In genomic region chr2:101305492-101306123, GRCh38 we compare ENCODE assay signal across 8 cellular contexts. TPM values are rescaled to one million over a fixed set of nuclear protein-coding genes. Genes with fewer than 3 reads are reported as not detected.
DNase-seq lines count a peak whose midpoint lies in the region; ATAC-seq, FAIRE-seq and TF ChIP-seq lines count a peak whose summit lies in the region.

No MANE protein-coding gene starts in this region.

- TF ChIP-seq EP300 in HepG2 (IDR thresholded peaks at IDR 0.05; ENCODE audit: low read depth in 2 of 2, low read length in 2 of 2): no peak
- no peak for TF ChIP-seq EP300 in HepG2 (CRISPR knock-in tag; IDR thresholded peaks at IDR 0.05; ENCODE audit: borderline replicate concordance)

- no peak for TF ChIP-seq POLR2A in HepG2 (IDR thresholded peaks at IDR 0.05; ENCODE audit: insufficient read depth in 1 of 2, low read depth in 2 of 2, low read length in 2 of 2)

- peaks cover 61% of the 10 kb centered on the region for H4K20me1 ChIP-seq in HepG2 (ENCODE audit: insufficient read depth, low read length)

- H3K9me3 ChIP-seq in cardiac muscle cell (ENCODE audit: low read depth): no peaks in the 10 kb centered on the region
- H3K9me3 ChIP-seq in HepG2 (ENCODE audit: low read length): no peaks in the 10 kb centered on the region

- CTCF ChIA-PET in HepG2 (lab: Yijun Ruan, JAX; ENCODE audit: low intra/inter-chr PET ratio, low total read pairs): interaction anchor here (0.6 kb wide), 1 partner anchor 25 kb away, joined by 3 read pairs; no protein-coding TSS in a partner anchor

- H3K36me3 ChIP-seq in cardiac muscle cell (no peaks in the 10 kb centered on the region), HepG2 (replicated peaks in 1 of 2; ENCODE audit: control insufficient read depth in 1 of 2, insufficient read depth in 2 of 2, low read length in 2 of 2) (peaks cover 0 to 29% of the 10 kb centered on the region in 2 experiments; a peak in 3 of 5 replicates)

- in situ Hi-C loops in astrocyte of the spinal cord (cut with HindIII; ENCODE audit: low sequenced_read_pairs): no loop called here
- in situ Hi-C loops in HepG2 (cut with HindIII; ENCODE audit: extremely low pct_ligation_motif_present, low pct_unique_long_range_greater_than_20kb): no loop called here

- H3K4me1 ChIP-seq in cardiac muscle cell (ENCODE audit: low read depth) (peaks cover 48% of the 10 kb centered on the region), HepG2 (ENCODE audit: insufficient read depth, low read length) (peaks cover 81% of the 10 kb centered on the region)

- H2AFZ ChIP-seq in HepG2 (ENCODE audit: low read length): no peak overlapping the region

- peak overlapping the region; percentile 82 for H3K4me2 ChIP-seq in HepG2 (ENCODE audit: low read depth, low read length)

- TF ChIP-seq CTCF in cardiac muscle cell (IDR thresholded peaks at IDR 0.05; ENCODE audit: low read depth, low read length) (no peak), astrocyte of the spinal cord (IDR thresholded peaks at IDR 0.05; ENCODE audit: low read depth, low read length) (no peak), HepG2 (CRISPR knock-in tag; IDR thresholded peaks at IDR 0.05) (no peak)

- peaks cover 78% of the 10 kb centered on the region for H3K79me2 ChIP-seq in HepG2 (ENCODE audit: insufficient read depth, low read length)

- WGBS in HepG2 (ENCODE audit: low lambda C conversion rate): 66% methylated on average over 7 of the region's 7 CpGs

- TF ChIP-seq RAD21 in HepG2 (CRISPR knock-in tag; IDR thresholded peaks at IDR 0.05): no peak

- H3K9ac ChIP-seq in HepG2 (ENCODE audit: insufficient read depth, low read depth, low read length): peak overlapping the region; percentile 98

- H3K27ac ChIP-seq in cardiac muscle cell (peak overlapping the region; percentile 44), HepG2 (ENCODE audit: extremely low read length, insufficient read depth, low read length) (no peak overlapping the region)

- DNase-seq in cardiac muscle cell (ENCODE audit: low read depth in 1 of 2, low spot score in 1 of 2) (peak in 1 of 2 donors; percentile 62), Right ventricle myocardium inferior (ENCODE audit: missing footprints) (no peak), astrocyte of the spinal cord (ENCODE audit: low read depth, low spot score) (peak; percentile 64), HepG2 (ENCODE audit: low spot score) (no peak), urothelium cell line (ENCODE audit: low spot score) (peak; percentile 58), COR-L47 (lab: John Stamatoyannopoulos, UW) (no peak), OCI-M1 (lab: John Stamatoyannopoulos, UW) (no peak)

- H3K27me3 ChIP-seq in cardiac muscle cell (no peaks in the 10 kb centered on the region), HepG2 (ENCODE audit: control insufficient read depth in 1 of 2, insufficient read depth in 2 of 2, low read length in 2 of 2) (no peaks in the 10 kb centered on the region; a peak in 1 of 5 replicates)

- no TSS peak for BruUV-seq in HepG2 (replicated peaks; lab: Mats Ljungman, UMichigan)

- ATAC-seq in Right ventricle myocardium inferior (no peak), HepG2 (no peak), HG02885 (IDR thresholded peaks at IDR 0.05; ENCODE audit: poor library complexity, unreplicated experiment) (no peak)

- POLR2A ChIA-PET in HepG2 (lab: Yijun Ruan, JAX): no interaction called here

- intact Hi-C loops in Right ventricle myocardium inferior (cut with DNase I): loop anchor here (5.0 kb wide), 1 partner anchor 53 kb away; the partner anchor contains the start of gene CNOT11
- intact Hi-C loops in HepG2 (cut with micrococcal nuclease; ENCODE audit: unreplicated experiment): loop anchor here (5.0 kb wide), 1 partner anchor 37 kb away; no protein-coding TSS in a partner anchor

- H3K4me3 ChIP-seq in cardiac muscle cell: peak overlapping the region; percentile 86
- peak overlapping the region; percentile 2 for H3K4me3 ChIP-seq in astrocyte of the spinal cord (ENCODE audit: low read depth, low read length)
- H3K4me3 ChIP-seq in HepG2 (replicated peaks in 1 of 3; ENCODE audit: insufficient read depth in 1 of 3, low read depth in 2 of 3, low read length in 3 of 3): peak overlapping the region; percentile 76 to 95 (median 93)

- FAIRE-seq in HepG2 (lab: Jason Lieb, UNC) (no peak), urothelium cell line (lab: Jason Lieb, UNC) (no peak)

TF ChIP-seq in HepG2, 621 proteins besides CTCF, POLR2A, EP300 and RAD21 (continues in another document):
- TF ChIP-seq BRD4 (CRISPR knock-in tag; IDR thresholded peaks at IDR 0.05): no peak
- TF ChIP-seq SCMH1 (CRISPR knock-in tag; IDR thresholded peaks at IDR 0.05; ENCODE audit: borderline replicate concordance): no peak
- TF ChIP-seq GZF1 (CRISPR knock-in tag; IDR thresholded peaks at IDR 0.05): no peak
- TF ChIP-seq SMAD9 (CRISPR knock-in tag; IDR thresholded peaks at IDR 0.05): no peak
- TF ChIP-seq ZNF282 (IDR thresholded peaks at IDR 0.05; ENCODE audit: partially characterized antibody): no peak
- TF ChIP-seq ZFAT (CRISPR knock-in tag; conservative IDR thresholded peaks at IDR 0.05): no peak
- TF ChIP-seq NFYB (CRISPR knock-in tag; IDR thresholded peaks at IDR 0.05): no peak

RNA-seq across cellular contexts. Expression of gene RNF149, which starts 2.9 kb away (rescaled TPM):
- 34.4 and 69.9 TPM in 2 replicates for total RNA-seq in cardiac muscle cell
- polyA plus RNA-seq in cardiac muscle cell: 44.4 and 82.9 TPM in 2 replicates
- total RNA-seq in Right ventricle myocardium inferior: 15.6 TPM
- 45.7 and 109 TPM in 2 replicates for total RNA-seq in HepG2 (2016; rRNA removed; fragmentation: Illumina TruSeq; extraction: Trizol)
- 31.6 and 37.7 TPM in 2 replicates for total RNA-seq in HepG2 (2016; cell fraction: cytosol; rRNA removed; fragmentation: Illumina TruSeq; extraction: Trizol; ENCODE audit: low read depth)
- total RNA-seq in HepG2 (2016; cell fraction: insoluble cytoplasmic fraction; rRNA removed; fragmentation: Illumina TruSeq; extraction: Trizol): 40.9 and 111 TPM in 2 replicates
- total RNA-seq in HepG2 (2016; cell fraction: membrane; rRNA removed; fragmentation: Illumina TruSeq; extraction: Trizol): 40.3 and 50.9 TPM in 2 replicates
- total RNA-seq in HepG2 (2016; cell fraction: nucleus; rRNA removed; fragmentation: Illumina TruSeq; extraction: Trizol): 138 and 175 TPM in 2 replicates
- 87.2 and 87.6 TPM in 2 replicates for polyA plus RNA-seq in HepG2 (2011; rRNA removed)
- 33.2 and 46.3 TPM in 2 replicates for polyA plus RNA-seq in HepG2 (2011; cell fraction: cytosol; rRNA removed)
- polyA plus RNA-seq in HepG2 (2011; cell fraction: nucleus; rRNA removed): 67.6 and 82.1 TPM in 2 replicates
- 91.6 and 103 TPM in 2 replicates for polyA plus RNA-seq in HepG2 (2012)
- polyA plus RNA-seq in HepG2 (2016; cell fraction: cytosol; fragmentation: Illumina TruSeq; extraction: Trizol; ENCODE audit: low read depth): 12.2 and 15.7 TPM in 2 replicates
- 37.5 and 38.4 TPM in 2 replicates for polyA plus RNA-seq in HepG2 (2016; cell fraction: insoluble cytoplasmic fraction; fragmentation: Illumina TruSeq; extraction: Trizol; ENCODE audit: low read depth)
- 22.7 and 27.3 TPM in 2 replicates for polyA plus RNA-seq in HepG2 (2016; cell fraction: membrane; fragmentation: Illumina TruSeq; extraction: Trizol; ENCODE audit: low read depth)
- 273 and 274 TPM in 2 replicates for polyA plus RNA-seq in HepG2 (2016; cell fraction: nucleus; fragmentation: Illumina TruSeq; extraction: Trizol; ENCODE audit: insufficient read depth, low read depth)
- polyA minus RNA-seq in HepG2 (2011; rRNA and poly(A)+ RNA removed; ENCODE audit: low replicate concordance): 41.3 and 47.7 TPM in 2 replicates
- polyA minus RNA-seq in HepG2 (2011; cell fraction: cytosol; rRNA and poly(A)+ RNA removed): 41.9 and 57.0 TPM in 2 replicates
- 147 and 171 TPM in 2 replicates for polyA minus RNA-seq in HepG2 (2011; cell fraction: nucleus; rRNA and poly(A)+ RNA removed)

RNA-seq across cellular contexts. Expression of gene CNOT11, which starts 52.9 kb away (rescaled TPM):
- total RNA-seq in cardiac muscle cell: 51.4 and 52.7 TPM in 2 replicates
- 74.2 and 78.0 TPM in 2 replicates for polyA plus RNA-seq in cardiac muscle cell
- total RNA-seq in Right ventricle myocardium inferior: 39.0 TPM
- total RNA-seq in HepG2 (2016; rRNA removed; fragmentation: Illumina TruSeq; extraction: Trizol): 100 and 114 TPM in 2 replicates
- total RNA-seq in HepG2 (2016; cell fraction: cytosol; rRNA removed; fragmentation: Illumina TruSeq; extraction: Trizol; ENCODE audit: low read depth): 34.2 and 39.4 TPM in 2 replicates
- total RNA-seq in HepG2 (2016; cell fraction: insoluble cytoplasmic fraction; rRNA removed; fragmentation: Illumina TruSeq; extraction: Trizol): 93.7 and 119 TPM in 2 replicates
- total RNA-seq in HepG2 (2016; cell fraction: membrane; rRNA removed; fragmentation: Illumina TruSeq; extraction: Trizol): 65.8 and 70.3 TPM in 2 replicates
- 79.5 and 91.1 TPM in 2 replicates for total RNA-seq in HepG2 (2016; cell fraction: nucleus; rRNA removed; fragmentation: Illumina TruSeq; extraction: Trizol)
- 202 and 209 TPM in 2 replicates for polyA plus RNA-seq in HepG2 (2011; rRNA removed)
- polyA plus RNA-seq in HepG2 (2011; cell fraction: cytosol; rRNA removed): 91.7 and 128 TPM in 2 replicates
- 359 and 415 TPM in 2 replicates for polyA plus RNA-seq in HepG2 (2011; cell fraction: nucleus; rRNA removed)
- 100 and 126 TPM in 2 replicates for polyA plus RNA-seq in HepG2 (2012)
- polyA plus RNA-seq in HepG2 (2016; cell fraction: cytosol; fragmentation: Illumina TruSeq; extraction: Trizol; ENCODE audit: low read depth): 35.1 and 35.8 TPM in 2 replicates
- 160 and 184 TPM in 2 replicates for polyA plus RNA-seq in HepG2 (2016; cell fraction: insoluble cytoplasmic fraction; fragmentation: Illumina TruSeq; extraction: Trizol; ENCODE audit: low read depth)
- polyA plus RNA-seq in HepG2 (2016; cell fraction: membrane; fragmentation: Illumina TruSeq; extraction: Trizol; ENCODE audit: low read depth): 62.2 and 66.8 TPM in 2 replicates
- 277 TPM in 2 replicates for polyA plus RNA-seq in HepG2 (2016; cell fraction: nucleus; fragmentation: Illumina TruSeq; extraction: Trizol; ENCODE audit: insufficient read depth, low read depth)
- polyA minus RNA-seq in HepG2 (2011; rRNA and poly(A)+ RNA removed; ENCODE audit: low replicate concordance): 74.3 and 87.7 TPM in 2 replicates
- polyA minus RNA-seq in HepG2 (2011; cell fraction: cytosol; rRNA and poly(A)+ RNA removed): 102 and 132 TPM in 2 replicates
- 80.2 and 123 TPM in 2 replicates for polyA minus RNA-seq in HepG2 (2011; cell fraction: nucleus; rRNA and poly(A)+ RNA removed)

Comparison
In these comparisons a context has a peak if more than half of its experiments do, and no peak if none do; other contexts are left out.
1. DNase-seq: peak in astrocyte of the spinal cord (single experiment) and urothelium cell line (single experiment); none in Right ventricle myocardium inferior (single experiment), HepG2 (single experiment), COR-L47 (single experiment) and OCI-M1 (single experiment).
2. H3K4me3 ChIP-seq: peak in every context shown above with its lines; median percentile 93 in HepG2; 86 in cardiac muscle cell; 2 in astrocyte of the spinal cord.